1 cellular context compared by ENCODE assay signal in the genomic region with DNA sequence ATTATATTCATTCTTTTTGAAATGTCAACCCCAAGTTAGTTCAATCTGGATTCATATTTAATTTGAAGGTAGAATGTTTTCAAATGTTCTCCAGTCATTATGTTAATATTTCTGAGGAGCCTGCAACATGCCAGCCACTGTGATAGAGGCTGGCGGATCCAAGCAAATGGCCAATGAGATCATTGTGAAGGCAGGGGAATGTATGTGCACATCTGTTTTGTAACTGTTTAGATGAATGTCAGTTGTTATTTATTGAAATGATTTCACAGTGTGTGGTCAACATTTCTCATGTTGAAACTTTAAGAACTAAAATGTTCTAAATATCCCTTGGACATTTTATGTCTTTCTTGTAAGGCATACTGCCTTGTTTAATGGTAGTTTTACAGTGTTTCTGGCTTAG.
TF ChIP-seq lines count a peak whose summit lies in the region.

No MANE protein-coding gene starts in this region.

TF ChIP-seq in GM12878, 131 proteins besides CTCF, POLR2A, EP300 and RAD21:
- TF ChIP-seq, protein P1, sequence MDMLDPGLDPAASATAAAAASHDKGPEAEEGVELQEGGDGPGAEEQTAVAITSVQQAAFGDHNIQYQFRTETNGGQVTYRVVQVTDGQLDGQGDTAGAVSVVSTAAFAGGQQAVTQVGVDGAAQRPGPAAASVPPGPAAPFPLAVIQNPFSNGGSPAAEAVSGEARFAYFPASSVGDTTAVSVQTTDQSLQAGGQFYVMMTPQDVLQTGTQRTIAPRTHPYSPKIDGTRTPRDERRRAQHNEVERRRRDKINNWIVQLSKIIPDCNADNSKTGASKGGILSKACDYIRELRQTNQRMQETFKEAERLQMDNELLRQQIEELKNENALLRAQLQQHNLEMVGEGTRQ (IDR thresholded peaks at IDR 0.05; ENCODE audit: borderline replicate concordance, low read depth, low read length), result no peak
- no peak for TF ChIP-seq RCOR1 (conservative IDR thresholded peaks at IDR 0.05; ENCODE audit: low read depth, low read length)
- no peak for TF ChIP-seq TCF7 (IDR thresholded peaks at IDR 0.05; ENCODE audit: borderline replicate concordance)
- TF ChIP-seq BCL11A (IDR thresholded peaks at IDR 0.05; ENCODE audit: low read depth, low read length), result no peak
- TF ChIP-seq ZNF207 (IDR thresholded peaks at IDR 0.05; ENCODE audit: borderline replicate concordance), result no peak
- TF ChIP-seq JUND (IDR thresholded peaks at IDR 0.05; ENCODE audit: low read depth, low read length), result no peak
- TF ChIP-seq, protein P2, sequence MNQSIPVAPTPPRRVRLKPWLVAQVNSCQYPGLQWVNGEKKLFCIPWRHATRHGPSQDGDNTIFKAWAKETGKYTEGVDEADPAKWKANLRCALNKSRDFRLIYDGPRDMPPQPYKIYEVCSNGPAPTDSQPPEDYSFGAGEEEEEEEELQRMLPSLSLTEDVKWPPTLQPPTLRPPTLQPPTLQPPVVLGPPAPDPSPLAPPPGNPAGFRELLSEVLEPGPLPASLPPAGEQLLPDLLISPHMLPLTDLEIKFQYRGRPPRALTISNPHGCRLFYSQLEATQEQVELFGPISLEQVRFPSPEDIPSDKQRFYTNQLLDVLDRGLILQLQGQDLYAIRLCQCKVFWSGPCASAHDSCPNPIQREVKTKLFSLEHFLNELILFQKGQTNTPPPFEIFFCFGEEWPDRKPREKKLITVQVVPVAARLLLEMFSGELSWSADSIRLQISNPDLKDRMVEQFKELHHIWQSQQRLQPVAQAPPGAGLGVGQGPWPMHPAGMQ (IDR thresholded peaks at IDR 0.05; ENCODE audit: borderline replicate concordance), result no peak
- no peak for TF ChIP-seq CBX3 (IDR thresholded peaks at IDR 0.05; ENCODE audit: borderline replicate concordance, low read depth)
- TF ChIP-seq MTA3 (IDR thresholded peaks at IDR 0.05; ENCODE audit: borderline replicate concordance, low read length), result no peak
